25 cellular contexts compared by ENCODE assay signal in the genomic region with DNA sequence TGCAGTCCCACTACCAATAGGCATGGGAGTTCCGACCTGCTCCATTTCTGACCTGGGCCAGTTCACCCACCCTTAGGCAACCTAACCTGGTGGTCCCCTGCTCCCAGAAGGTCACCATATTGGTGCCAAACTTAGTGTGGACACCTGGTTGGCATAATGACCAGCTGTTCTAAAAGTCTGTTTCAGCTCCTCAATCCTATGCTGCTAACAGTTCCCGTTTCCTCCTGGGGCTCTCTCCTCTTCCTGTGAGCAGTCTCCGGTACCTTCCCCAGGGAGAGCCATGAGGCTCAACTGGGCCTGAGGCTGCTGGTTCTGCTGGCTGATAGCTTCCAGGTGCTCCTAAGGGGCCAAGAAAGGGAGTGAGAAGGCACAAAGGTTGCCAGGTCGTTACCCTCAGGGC.
"Had no signal": no experiment of that assay in that cellular context is flagged by ENCODE, and none has a peak within 500 bp of the region (broad histone marks: within the 10 kb centered on the region; RNA-seq: fewer than 3 reads in every experiment).

No MANE protein-coding gene starts in this region.

- H3K4me3 ChIP-seq: K562, SJSA1, SK-N-MC had no signal

- H3K27me3 ChIP-seq: SJSA1 had no signal

- H3K9ac ChIP-seq: KMS-11 had no signal

- H3K4me2 ChIP-seq: KMS-11 had no signal

- DNase-seq: Kasumi-1, MM.1S, NCI-H1092 treated with DMSO at 0.1 percent for 48 hours, NCI-H1436, NCI-H187, NCI-H2029, NCI-H2081 treated with DMSO at 0.1 percent for 48 hours, NCI-H2171, NCI-H226, NCI-H446, NCI-H510A, NCI-H524 treated with DMSO at 0.1 percent for 48 hours, NCI-H69, NCI-H774, Right ventricle myocardium superior, RPMI8226, SIG-M5 had no signal

- ATAC-seq: K562 had no signal

- H3K27ac Mint-ChIP-seq: IgD-negative memory B cell had no signal

- H3K9me3 Mint-ChIP-seq: IgD-negative memory B cell had no signal

- H3K27me3 Mint-ChIP-seq: IgD-negative memory B cell had no signal

- H3K36me3 ChIP-seq: SJSA1 had no signal

- H3K9me3 ChIP-seq: SJSA1 had no signal

- FAIRE-seq: HTR-8/SVneo, K562, RCC 7860 had no signal

- H3K27ac ChIP-seq: HL-60, KMS-11, SJSA1, SK-N-MC had no signal
